8 cellular contexts compared by ENCODE assay signal in genomic region chr3:71681224-71681668, GRCh38. TPM values are rescaled to one million over a fixed set of nuclear protein-coding genes. Genes with fewer than 3 reads are reported as not detected.
DNase-seq lines count a peak whose midpoint lies in the region; ATAC-seq and TF ChIP-seq lines count a peak whose summit lies in the region.

No MANE protein-coding gene starts in this region.

- H3K27ac Mint-ChIP-seq in natural killer cell treated with Interleukin-12 subunit alpha and Interleukin-12 subunit beta and Interleukin-15 and Interleukin-18, amount 100 ng/mL, for 72 hours = peak overlapping the region; percentile 44 to 59

- H3K4me1 Mint-ChIP-seq in natural killer cell treated with Interleukin-12 subunit alpha and Interleukin-12 subunit beta and Interleukin-15 and Interleukin-18, amount 100 ng/mL, for 72 hours (ENCODE audit: low read depth in 2 of 2) = peaks cover 10 to 11% of the 10 kb centered on the region in 2 donors

- DNase-seq in GM10266 (ENCODE audit: extremely low spot score) (peak; percentile 24), HuH-7.5 (ENCODE audit: low spot score) (peak; percentile 6), fibroblast of mammary gland (ENCODE audit: low read depth) (peak; percentile 86), ureter (ENCODE audit: low spot score) (peak; percentile 65), NCI-H524 treated with DMSO at 0.1 percent for 48 hours (lab: John Stamatoyannopoulos, UW) (no peak)
- DNase-seq in activated CD4-positive, alpha-beta T cell treated with anti-CD3 and anti-CD28 coated beads, Interleukin-2, amount 50 U/mL, for 48 hours = peak; percentile 26 to 56
- no peak for DNase-seq in natural killer cell treated with Interleukin-12 subunit alpha and Interleukin-12 subunit beta and Interleukin-15 and Interleukin-18, amount 100 ng/mL, for 72 hours (ENCODE audit: low spot score)

- peak; percentile 72 to 73 for ATAC-seq in natural killer cell treated with Interleukin-12 subunit alpha and Interleukin-12 subunit beta and Interleukin-15 and Interleukin-18, amount 100 ng/mL, for 72 hours
- no peak for ATAC-seq in GM19467 (IDR thresholded peaks at IDR 0.05; ENCODE audit: unreplicated experiment)

- no peaks in the 10 kb centered on the region for H3K9me3 Mint-ChIP-seq in natural killer cell treated with Interleukin-12 subunit alpha and Interleukin-12 subunit beta and Interleukin-15 and Interleukin-18, amount 100 ng/mL, for 72 hours

- peak; percentile 59 for TF ChIP-seq CTCF in GM10266 (IDR thresholded peaks at IDR 0.05; ENCODE audit: control insufficient read depth, insufficient read depth, low read depth, missing control alignments)
- TF ChIP-seq CTCF in fibroblast of mammary gland (conservative IDR thresholded peaks at IDR 0.05; ENCODE audit: control insufficient read depth, insufficient read depth, low read depth, low read length) = peak; percentile 95

- H3K36me3 Mint-ChIP-seq in natural killer cell treated with Interleukin-12 subunit alpha and Interleukin-12 subunit beta and Interleukin-15 and Interleukin-18, amount 100 ng/mL, for 72 hours = peaks cover 8% of the 10 kb centered on the region

- H3K4me3 Mint-ChIP-seq in natural killer cell treated with Interleukin-12 subunit alpha and Interleukin-12 subunit beta and Interleukin-15 and Interleukin-18, amount 100 ng/mL, for 72 hours = no peak overlapping the region

- H3K27me3 Mint-ChIP-seq in natural killer cell treated with Interleukin-12 subunit alpha and Interleukin-12 subunit beta and Interleukin-15 and Interleukin-18, amount 100 ng/mL, for 72 hours = no peaks in the 10 kb centered on the region

- no peak overlapping the region for H3K4me3 ChIP-seq in fibroblast of mammary gland (ENCODE audit: control insufficient read depth, low read depth, low read length)

RNA-seq across cellular contexts. Expression of gene EIF4E3, which starts 44.0 kb away (rescaled TPM):
- 10 to 100 TPM; 20.4 to 24.0 TPM for total RNA-seq in natural killer cell treated with Interleukin-12 subunit alpha and Interleukin-12 subunit beta and Interleukin-15 and Interleukin-18, amount 100 ng/mL, for 72 hours
- 33.2 TPM for total RNA-seq in ureter

Comparison
In these comparisons a context has a peak if more than half of its experiments do, and no peak if none do; other contexts are left out.
1. DNase-seq: peak in GM10266 (single experiment), HuH-7.5 (single experiment), activated CD4-positive, alpha-beta T cell treated with anti-CD3 and anti-CD28 coated beads, Interleukin-2, amount 50 U/mL, for 48 hours (2 of 2), fibroblast of mammary gland (single experiment) and ureter (single experiment); none in natural killer cell treated with Interleukin-12 subunit alpha and Interleukin-12 subunit beta and Interleukin-15 and Interleukin-18, amount 100 ng/mL, for 72 hours (single experiment) and NCI-H524 treated with DMSO at 0.1 percent for 48 hours (single experiment).